Comparison of ENCODE assay signal across 8 cellular contexts in the genomic region with DNA sequence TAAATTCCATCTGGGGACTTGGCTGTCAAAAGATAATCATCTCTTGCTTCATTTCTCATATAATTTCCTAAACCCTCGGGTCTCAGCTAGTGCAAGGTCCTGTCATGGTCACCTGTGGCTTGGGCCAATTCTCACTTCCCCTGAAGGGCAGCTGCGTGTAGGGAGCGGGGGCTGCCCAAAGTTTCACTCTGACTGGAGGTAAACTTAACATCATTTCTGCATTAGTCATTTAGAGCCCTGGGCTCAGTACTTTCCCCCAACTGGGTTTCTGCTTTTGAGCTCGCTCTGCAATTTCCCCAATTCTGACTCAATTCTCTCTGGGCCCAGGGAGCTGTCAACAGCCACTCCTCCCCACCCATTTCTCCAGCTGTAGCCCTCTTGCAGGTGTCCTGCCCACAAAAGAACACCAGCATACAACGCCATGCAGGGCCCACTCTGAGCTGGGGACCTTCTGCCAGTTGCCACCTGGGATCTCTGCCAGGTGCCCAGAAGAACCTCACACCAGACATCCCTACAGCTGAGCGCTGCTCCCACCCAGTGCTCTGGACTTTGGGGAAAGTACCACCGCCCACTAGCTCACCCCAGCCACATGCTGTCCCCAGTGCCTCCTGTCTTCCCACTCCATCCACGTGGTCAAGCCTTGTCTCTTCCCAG. TPM values are rescaled to one million over a fixed set of nuclear protein-coding genes. Genes with fewer than 3 reads are reported as not detected.
A peak's percentile ranks its signal among the peaks of the same experiment; 100 is the strongest.
DNase-seq lines count a peak whose midpoint lies in the region; ATAC-seq and TF ChIP-seq lines count a peak whose summit lies in the region.

No MANE protein-coding gene starts in this region.

- H3K4me3 ChIP-seq in mammary epithelial cell (replicated peaks in 1 of 3; ENCODE audit: insufficient read depth in 1 of 3, low read depth in 2 of 3, low read length in 3 of 3) = no peak overlapping the region
- peak overlapping the region; percentile 33 for H3K4me3 ChIP-seq in thymus (ENCODE audit: low read length)

- TF ChIP-seq CTCF in mammary epithelial cell (conservative IDR thresholded peaks at IDR 0.05 in 1 of 2, IDR thresholded peaks at IDR 0.05 in 1 of 2; ENCODE audit: extremely low read depth in 1 of 2, insufficient read depth in 1 of 2, low read depth in 1 of 2, low read length in 2 of 2) = no peak

- peak overlapping the region; percentile 12 for H3K4me2 ChIP-seq in mammary epithelial cell (ENCODE audit: insufficient read depth, low read depth, low read length)

- CTCF ChIA-PET in mammary epithelial cell (lab: Charles Lee; ENCODE audit: low non-redundant PET) = no interaction called here

- peaks cover 66 to 94% (median 89%) of the 10 kb centered on the region in 4 donors for H3K4me1 Mint-ChIP-seq in naive thymus-derived CD8-positive, alpha-beta T cell

- no TSS peak for BruUV-seq in mammary epithelial cell (replicated peaks; lab: Mats Ljungman, UMichigan)

- peak overlapping the region; percentile 49 to 85 (median 75) for H3K4me3 Mint-ChIP-seq in naive thymus-derived CD8-positive, alpha-beta T cell

- no peaks in the 10 kb centered on the region for H4K20me1 ChIP-seq in mammary epithelial cell (ENCODE audit: insufficient read depth, low read length)

- 31% methylated on average over 8 of the region's 8 CpGs for WGBS in mammary epithelial cell (ENCODE audit: low coverage, missing lambda C conversion rate)
- WGBS in thymus = 24% methylated on average over 8 of the region's 8 CpGs

- H3K27me3 Mint-ChIP-seq in naive thymus-derived CD8-positive, alpha-beta T cell = no peaks in the 10 kb centered on the region

- H3K9me3 ChIP-seq in mammary epithelial cell (replicated peaks; ENCODE audit: insufficient read depth, low read length) = no peaks in the 10 kb centered on the region
- no peaks in the 10 kb centered on the region for H3K9me3 ChIP-seq in thymus (ENCODE audit: control insufficient read depth)

- peak; percentile 64 for ATAC-seq in GM19467 (IDR thresholded peaks at IDR 0.05; ENCODE audit: unreplicated experiment)
- ATAC-seq in HG03558 (IDR thresholded peaks at IDR 0.05; ENCODE audit: extremely low read depth, unreplicated experiment) = peak; percentile 48
- ATAC-seq in naive thymus-derived CD8-positive, alpha-beta T cell = peak in 1 of 2 donors; percentile 33

- peak overlapping the region; percentile 65 to 98 (median 82) for H3K27ac Mint-ChIP-seq in naive thymus-derived CD8-positive, alpha-beta T cell

- POLR2A ChIA-PET in naive thymus-derived CD8-positive, alpha-beta T cell (lab: Charles Lee) = interaction anchor here (0.6 to 1.1 kb wide), 4 partner anchors 65 to 117 kb away, joined by 3 to 7 read pairs (median 4); no protein-coding TSS in a partner anchor

- H3K9me3 Mint-ChIP-seq in naive thymus-derived CD8-positive, alpha-beta T cell = no peaks in the 10 kb centered on the region

- DNase-seq in CD1c-positive myeloid dendritic cell (ENCODE audit: extremely low spot score) (peak; percentile 98), T1000 (lab: John Stamatoyannopoulos, UW) (peak; percentile 57), mammary epithelial cell (peak; percentile 97), NCI-H2227 (lab: John Stamatoyannopoulos, UW; ENCODE audit: unreplicated experiment) (no peak)
- DNase-seq in naive thymus-derived CD8-positive, alpha-beta T cell = peak in 1 of 10 donors; percentile 57

- dilution Hi-C loops in mammary epithelial cell (cut with HindIII; ENCODE audit: low sequenced_read_pairs) = no loop called here

- H2AFZ ChIP-seq in mammary epithelial cell (ENCODE audit: low read depth, low read length) = no peak overlapping the region

- H3K4me1 ChIP-seq in mammary epithelial cell (ENCODE audit: insufficient read depth, low read length) = peaks cover 55% of the 10 kb centered on the region
- H3K4me1 ChIP-seq in thymus (ENCODE audit: control insufficient read depth, insufficient read depth, low read length) = peaks cover 77% of the 10 kb centered on the region

- H3K36me3 ChIP-seq in mammary epithelial cell (ENCODE audit: insufficient read depth, low read length) (no peaks in the 10 kb centered on the region), thymus (ENCODE audit: control insufficient read depth, insufficient read depth) (peaks cover 9% of the 10 kb centered on the region)

- peaks cover 0 to 2% (median 1%) of the 10 kb centered on the region in 3 donors for H3K36me3 Mint-ChIP-seq in naive thymus-derived CD8-positive, alpha-beta T cell

- no peak overlapping the region for H3K9ac ChIP-seq in mammary epithelial cell (ENCODE audit: insufficient read depth, low read length)

- H3K27ac ChIP-seq in mammary epithelial cell (ENCODE audit: insufficient read depth, low read depth, low read length) (peak overlapping the region; percentile 65), thymus (ENCODE audit: low read depth) (peak overlapping the region; percentile 86)

- in situ Hi-C loops in mammary epithelial cell (cut with MboI; ENCODE audit: low sequenced_read_pairs in 2 of 2) = no loop called here

- intact Hi-C loops in mammary epithelial cell (cut with micrococcal nuclease) = loop anchor here (5.0 kb wide), 1 partner anchor 38 kb away; a partner anchor contains a TSS

- peaks cover 90% of the 10 kb centered on the region for H3K79me2 ChIP-seq in mammary epithelial cell (ENCODE audit: insufficient read depth, low read length)

- no peaks in the 10 kb centered on the region for H3K27me3 ChIP-seq in mammary epithelial cell (ENCODE audit: insufficient read depth, low read length)
- no peaks in the 10 kb centered on the region for H3K27me3 ChIP-seq in thymus (ENCODE audit: control insufficient read depth, insufficient read depth)

RNA-seq across cellular contexts. Expression of a gene that starts 37.9 kb away (rescaled TPM):
- total RNA-seq in mammary epithelial cell = 10 to 100 TPM; 43.2 to 65.3 TPM
- 52.1 TPM for polyA plus RNA-seq in mammary epithelial cell
- polyA minus RNA-seq in mammary epithelial cell = 79.0 TPM
- total RNA-seq in naive thymus-derived CD8-positive, alpha-beta T cell = 10 to 100 TPM; 47.0 to 48.9 TPM
- 10 to 100 TPM; 19.5 to 31.5 (median 20.9) TPM for polyA plus RNA-seq in naive thymus-derived CD8-positive, alpha-beta T cell
- polyA plus RNA-seq in thymus = 61.9 TPM
